ENCODE assay signal across 9 cellular contexts in the genomic region with DNA sequence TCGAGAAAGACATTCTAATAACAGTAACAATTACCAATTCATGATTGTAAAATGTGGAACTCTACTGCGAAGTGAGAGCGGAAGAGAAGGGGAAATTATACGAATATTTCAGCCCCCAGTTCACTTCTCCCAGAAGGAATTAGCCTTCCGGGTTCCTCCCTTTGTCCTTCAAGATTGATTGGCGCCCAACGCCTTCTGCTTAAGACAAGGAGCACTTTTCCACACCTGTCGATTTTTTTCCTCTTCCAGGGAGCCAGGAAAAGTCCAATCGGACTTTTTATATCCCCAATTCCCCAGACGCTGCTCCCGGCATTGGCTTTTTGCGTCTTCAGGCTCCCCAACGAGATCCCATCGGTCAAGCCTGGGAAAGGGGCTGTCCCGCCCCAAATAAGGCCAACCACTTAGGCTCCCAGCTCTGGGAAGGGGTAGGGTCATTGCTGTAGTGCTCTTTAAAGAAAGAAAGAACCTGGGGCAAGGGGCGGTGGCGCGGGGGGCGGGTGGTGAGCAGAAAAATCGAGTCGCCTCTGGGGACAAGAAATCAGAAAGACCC. TPM values are rescaled to one million over a fixed set of nuclear protein-coding genes. Genes with fewer than 3 reads are reported as not detected.
DNase-seq lines count a peak whose midpoint lies in the region; ATAC-seq and TF ChIP-seq lines count a peak whose summit lies in the region.
"Had no signal": no experiment of that assay in that cellular context is flagged by ENCODE, and none has a peak within 500 bp of the region (broad histone marks: within the 10 kb centered on the region; RNA-seq: fewer than 3 reads in every experiment).

No MANE protein-coding gene starts in this region.

- peak overlapping the region; percentile 75 for H3K4me3 ChIP-seq in ectodermal cell (ENCODE audit: insufficient read depth, low read depth, low read length)
- H3K4me3 ChIP-seq in mesodermal cell (ENCODE audit: extremely low read depth, insufficient read depth, low read length, poor library complexity, severe bottlenecking), result peak overlapping the region; percentile 80
- peak overlapping the region; percentile 45 to 56 for H3K4me3 ChIP-seq in tibial artery

- peaks cover 8% of the 10 kb centered on the region for H3K27me3 ChIP-seq in ectodermal cell (ENCODE audit: control insufficient read depth, insufficient read depth, low read length, poor library complexity, severe bottlenecking)
- peaks cover 0 to 39% of the 10 kb centered on the region in 2 donors for H3K27me3 ChIP-seq in tibial artery

- H3K27ac ChIP-seq in ectodermal cell (ENCODE audit: insufficient read depth, low read depth, low read length, poor library complexity, severe bottlenecking) (peak overlapping the region; percentile 79), mesodermal cell (ENCODE audit: low read depth, low read length, severe bottlenecking) (peak overlapping the region; percentile 83), tibial artery (peak overlapping the region; percentile 21)

- ATAC-seq in HG03025 (IDR thresholded peaks at IDR 0.05; ENCODE audit: low FRiP score, unreplicated experiment) (no peak), HG03460 (IDR thresholded peaks at IDR 0.05; ENCODE audit: unreplicated experiment) (no peak)

- H3K4me1 ChIP-seq in ectodermal cell (ENCODE audit: control insufficient read depth, insufficient read depth, low read length) (no peaks in the 10 kb centered on the region), mesodermal cell (ENCODE audit: control insufficient read depth, insufficient read depth, low read length, poor library complexity, severe bottlenecking) (peaks cover 6% of the 10 kb centered on the region), tibial artery (peaks cover 0 to 16% (median 15%) of the 10 kb centered on the region in 4 donors)

- no peak for TF ChIP-seq CTCF in tibial artery (IDR thresholded peaks at IDR 0.05)

- 1% methylated on average over 20 to 21 of the region's 21 CpGs for WGBS in ectodermal cell, 2 experiments
- WGBS in mesodermal cell (ENCODE audit: insufficient coverage in 2 of 2), 2 experiments, result 2 to 3% methylated on average over 7 to 15 of the region's 21 CpGs

- H3K36me3 ChIP-seq in ectodermal cell (ENCODE audit: control insufficient read depth, insufficient read depth, low read length) (no peaks in the 10 kb centered on the region), mesodermal cell (ENCODE audit: control insufficient read depth, insufficient read depth, low read length) (no peaks in the 10 kb centered on the region), tibial artery (no peaks in the 10 kb centered on the region)

- no peaks in the 10 kb centered on the region for H3K9me3 ChIP-seq in ectodermal cell (ENCODE audit: control insufficient read depth, low read length)
- no peaks in the 10 kb centered on the region for H3K9me3 ChIP-seq in mesodermal cell (ENCODE audit: control insufficient read depth, low read length)
- no peaks in the 10 kb centered on the region for H3K9me3 ChIP-seq in tibial artery

- DNase-seq in DMS79 treated with DMSO at 0.1 percent for 48 hours (lab: John Stamatoyannopoulos, UW), result peak; percentile 10
- DNase-seq in DMS79 (lab: John Stamatoyannopoulos, UW), result no peak
- DNase-seq in tibial artery, result no peak
- no peak for DNase-seq in COR-L47 (lab: John Stamatoyannopoulos, UW)
- DNase-seq: Karpas-422 had no signal

- intact Hi-C loops in tibial artery (cut with DNase I; ENCODE audit: low total_unique reads), result no loop called here

RNA-seq across cellular contexts. Expression of gene DSC2, which starts 1.5 kb away (rescaled TPM):
- 20.3 TPM for polyA plus RNA-seq in ectodermal cell (2013, experiment 1 of 4)
- 23.6 TPM for polyA plus RNA-seq in ectodermal cell (2013, experiment 2 of 4)
- polyA plus RNA-seq in ectodermal cell (2013, experiment 3 of 4), result 16.4 TPM
- polyA plus RNA-seq in ectodermal cell (2013, experiment 4 of 4), result 18.9 TPM
- polyA plus RNA-seq in mesodermal cell (2013, experiment 1 of 2), result 34.5 TPM
- polyA plus RNA-seq in mesodermal cell (2013, experiment 2 of 2), result 43.3 TPM

RNA-seq across cellular contexts. Expression of gene DSC3, which starts 58.1 kb away (rescaled TPM):
- 0.78 TPM for polyA plus RNA-seq in ectodermal cell (2013, experiment 1 of 4)
- 0.89 TPM for polyA plus RNA-seq in ectodermal cell (2013, experiment 2 of 4)
- 1.0 TPM for polyA plus RNA-seq in ectodermal cell (2013, experiment 3 of 4)
- 1.2 TPM for polyA plus RNA-seq in ectodermal cell (2013, experiment 4 of 4)
- polyA plus RNA-seq in mesodermal cell (2013, experiment 1 of 2), result 5.8 TPM
- polyA plus RNA-seq in mesodermal cell (2013, experiment 2 of 2), result 8.1 TPM

Comparison
In these comparisons a context has a peak if more than half of its experiments do, and no peak if none do; other contexts are left out.
1. H3K27ac ChIP-seq: peak in every context shown above with its lines; median percentile 83 in mesodermal cell; 79 in ectodermal cell; 21 in tibial artery.